19 cellular contexts compared by ENCODE assay signal in the genomic region with DNA sequence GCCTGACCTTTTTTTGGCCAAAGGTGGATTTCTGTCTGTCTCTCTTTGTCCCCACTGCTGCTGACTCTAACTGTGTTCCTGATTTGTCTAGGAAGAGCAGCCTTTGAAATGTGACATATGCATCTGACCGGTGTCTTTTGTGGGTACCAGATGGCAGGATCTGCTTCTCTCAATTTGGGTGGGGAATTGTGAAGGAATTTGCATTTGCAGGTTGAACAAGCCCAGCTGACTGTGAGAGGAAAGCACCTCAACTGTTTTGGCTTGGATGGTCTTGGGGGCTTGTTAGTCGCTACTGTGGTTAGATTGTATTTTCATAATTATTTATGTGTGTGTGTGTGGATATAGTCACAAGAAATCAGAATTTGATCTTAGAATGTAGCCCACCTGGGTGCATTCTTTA.
"Had no signal": no experiment of that assay in that cellular context is flagged by ENCODE, and none has a peak within 500 bp of the region (broad histone marks: within the 10 kb centered on the region; RNA-seq: fewer than 3 reads in every experiment).

No MANE protein-coding gene starts in this region.

- H3K27ac ChIP-seq: coronary artery, foreskin keratinocyte, heart left ventricle, neural progenitor cell, ovary, right atrium auricular region, suprapubic skin, thyroid gland had no signal

- H2AFZ ChIP-seq: neural progenitor cell had no signal

- H3K9ac ChIP-seq: neural progenitor cell had no signal

- H3K4me1 ChIP-seq: heart left ventricle, neural progenitor cell, right atrium auricular region, suprapubic skin, thyroid gland had no signal

- H3K27me3 ChIP-seq: foreskin keratinocyte, heart left ventricle, ovary, right atrium auricular region, suprapubic skin, thyroid gland had no signal

- H3K9me3 Mint-ChIP-seq: natural killer cell treated with Interleukin-12 subunit alpha and Interleukin-12 subunit beta and Interleukin-15 and Interleukin-18, amount 100 ng/mL, for 72 hours; neural progenitor cell; type B pancreatic cell had no signal

- H3K27ac Mint-ChIP-seq: endodermal cell, neural progenitor cell, type B pancreatic cell had no signal

- H3K36me3 Mint-ChIP-seq: natural killer cell treated with Interleukin-12 subunit alpha and Interleukin-12 subunit beta and Interleukin-15 and Interleukin-18, amount 100 ng/mL, for 72 hours; neural progenitor cell; type B pancreatic cell had no signal

- H3K4me3 Mint-ChIP-seq: endodermal cell; natural killer cell treated with Interleukin-12 subunit alpha and Interleukin-12 subunit beta and Interleukin-15 and Interleukin-18, amount 100 ng/mL, for 72 hours; neural progenitor cell; type B pancreatic cell had no signal

- H3K36me3 ChIP-seq: heart left ventricle, neural progenitor cell, ovary, right atrium auricular region, suprapubic skin, thyroid gland had no signal

- DNase-seq: effector CD4-positive, alpha-beta T cell; endodermal cell; erythroblast; foreskin keratinocyte; heart left ventricle; hippocampal formation; left colon; nucleus accumbens; ovary; small intestine; stimulated activated CD4-positive, alpha-beta T cell treated with anti-CD3 and anti-CD28 coated beads, Interleukin-12 subunit alpha, Interleukin-12 subunit beta, amount 100 ng/mL, for 4 hours; stimulated activated naive CD8-positive, alpha-beta T cell treated with anti-CD3 and anti-CD28 coated beads, Interleukin-15, Interleukin-2, amounts not matched to agents 100 U/mL and 50 U/mL, for 24 hours; thyroid gland had no signal

- H3K4me3 ChIP-seq: coronary artery, heart left ventricle, neural progenitor cell, ovary, right atrium auricular region, suprapubic skin, thyroid gland had no signal

- H3K4me2 ChIP-seq: neural progenitor cell had no signal

- H3K9me3 ChIP-seq: heart left ventricle, ovary, right atrium auricular region, suprapubic skin, thyroid gland had no signal

- H3K27me3 Mint-ChIP-seq: natural killer cell treated with Interleukin-12 subunit alpha and Interleukin-12 subunit beta and Interleukin-15 and Interleukin-18, amount 100 ng/mL, for 72 hours had no signal

- H3K4me1 Mint-ChIP-seq: endodermal cell, neural progenitor cell had no signal

- ATAC-seq: foreskin keratinocyte; heart left ventricle; left colon; natural killer cell treated with Interleukin-12 subunit alpha and Interleukin-12 subunit beta and Interleukin-15 and Interleukin-18, amount 100 ng/mL, for 72 hours; stimulated activated naive CD8-positive, alpha-beta T cell treated with anti-CD3 and anti-CD28 coated beads, Interleukin-15, Interleukin-2, amounts not matched to agents 100 U/mL and 50 U/mL, for 24 hours had no signal
